16 cellular contexts compared by ENCODE assay signal in genomic region chr14:51262868-51263267, GRCh38. TPM values are rescaled to one million over a fixed set of nuclear protein-coding genes. Genes with fewer than 3 reads are reported as not detected.
DNase-seq lines count a peak whose midpoint lies in the region; ATAC-seq and TF ChIP-seq lines count a peak whose summit lies in the region.
"Had no signal": no experiment of that assay in that cellular context is flagged by ENCODE, and none has a peak within 500 bp of the region (broad histone marks: within the 10 kb centered on the region; RNA-seq: fewer than 3 reads in every experiment).

No MANE protein-coding gene starts in this region.

- no peaks in the 10 kb centered on the region for H3K9me2 ChIP-seq in GM23338 (ENCODE audit: insufficient read depth)

- H3K4me1 ChIP-seq in GM23338 (ENCODE audit: insufficient read depth) (no peaks in the 10 kb centered on the region), ovary (ENCODE audit: insufficient read depth) (no peaks in the 10 kb centered on the region)
- no peaks in the 10 kb centered on the region for H3K4me1 ChIP-seq in naive thymus-derived CD4-positive, alpha-beta T cell (ENCODE audit: control insufficient read depth in 2 of 2, insufficient read depth in 2 of 2, low read length in 2 of 2)
- H3K4me1 ChIP-seq: BLaER1 treated with 17β-estradiol and CSF1 and Interleukin-3, amounts not matched to agents 10 nM and 100 nM had no signal

- TF ChIP-seq EP300 in ovary (IDR thresholded peaks at IDR 0.05), result no peak

- H3K79me2 ChIP-seq in GM23338 (replicated peaks; ENCODE audit: insufficient read depth), result peaks cover 21% of the 10 kb centered on the region

- H3K27me3 Mint-ChIP-seq in GM23338 (ENCODE audit: insufficient read depth, low read depth, poor library complexity) (no peaks in the 10 kb centered on the region), WTC11 (ENCODE audit: low read depth) (no peaks in the 10 kb centered on the region), nephron progenitor cell (ENCODE audit: low read depth, poor library complexity) (no peaks in the 10 kb centered on the region)
- H3K27me3 Mint-ChIP-seq in activated naive CD8-positive, alpha-beta T cell treated with anti-CD3 and anti-CD28 coated beads for 36 hours, result no peaks in the 10 kb centered on the region
- H3K27me3 Mint-ChIP-seq in naive thymus-derived CD4-positive, alpha-beta T cell, result no peaks in the 10 kb centered on the region
- H3K27me3 Mint-ChIP-seq: B cell had no signal

- peaks cover 7% of the 10 kb centered on the region for H4K20me1 ChIP-seq in GM23338 (replicated peaks; ENCODE audit: insufficient read depth)
- H4K20me1 ChIP-seq: BLaER1 treated with 17β-estradiol and CSF1 and Interleukin-3, amounts not matched to agents 10 nM and 100 nM had no signal

- H3K9me3 ChIP-seq in ovary, result no peaks in the 10 kb centered on the region
- no peaks in the 10 kb centered on the region for H3K9me3 ChIP-seq in naive thymus-derived CD4-positive, alpha-beta T cell (ENCODE audit: control insufficient read depth in 2 of 3, low read length in 3 of 3)

- no peak for TF ChIP-seq CTCF in GM23338 (conservative IDR thresholded peaks at IDR 0.05; ENCODE audit: low read depth in 2 of 2)
- no peak for TF ChIP-seq CTCF in WTC11 (IDR thresholded peaks at IDR 0.05)
- no peak for TF ChIP-seq CTCF in nephron progenitor cell (IDR thresholded peaks at IDR 0.05)
- TF ChIP-seq CTCF in ovary (IDR thresholded peaks at IDR 0.05), result no peak

- H3K9me3 Mint-ChIP-seq in GM23338, result no peaks in the 10 kb centered on the region
- H3K9me3 Mint-ChIP-seq in WTC11, result peaks cover 7% of the 10 kb centered on the region
- peaks cover 13% of the 10 kb centered on the region for H3K9me3 Mint-ChIP-seq in nephron progenitor cell
- H3K9me3 Mint-ChIP-seq in activated naive CD8-positive, alpha-beta T cell treated with anti-CD3 and anti-CD28 coated beads for 36 hours, result peaks cover 12% of the 10 kb centered on the region
- H3K9me3 Mint-ChIP-seq in naive thymus-derived CD4-positive, alpha-beta T cell, result peaks cover 0 to 8% (median 5%) of the 10 kb centered on the region in 11 donors

- no peaks in the 10 kb centered on the region for H3K27me3 ChIP-seq in GM23338 (ENCODE audit: insufficient read depth)
- no peaks in the 10 kb centered on the region for H3K27me3 ChIP-seq in ovary
- H3K27me3 ChIP-seq in naive thymus-derived CD4-positive, alpha-beta T cell (ENCODE audit: control insufficient read depth in 2 of 2, insufficient read depth in 2 of 2, low read length in 2 of 2), result no peaks in the 10 kb centered on the region
- H3K27me3 ChIP-seq: BLaER1 treated with 17β-estradiol and CSF1 and Interleukin-3, amounts not matched to agents 10 nM and 100 nM had no signal

- ATAC-seq in GM23338 (no peak), WTC11 (no peak)
- ATAC-seq in naive thymus-derived CD4-positive, alpha-beta T cell, result no peak
- ATAC-seq: CD8-positive, alpha-beta T cell; HepG2 had no signal

- H3K27ac Mint-ChIP-seq in GM23338 (peak overlapping the region; percentile 56; the same call in 1 of the 2 replicates), WTC11 (0 out of 2 replicates have a peak overlapping the region, but pooled peaks have one; percentile 17), nephron progenitor cell (peak overlapping the region; percentile 98)
- no peak overlapping the region for H3K27ac Mint-ChIP-seq in activated naive CD8-positive, alpha-beta T cell treated with anti-CD3 and anti-CD28 coated beads for 36 hours
- H3K27ac Mint-ChIP-seq in naive thymus-derived CD4-positive, alpha-beta T cell, result no peak overlapping the region
- H3K27ac Mint-ChIP-seq: B cell; CD8-positive, alpha-beta T cell; HFFc6 had no signal

- 69 to 80% (median 71%) methylated on average over 2 of the region's 2 CpGs for WGBS in ovary, 3 donors

- intact Hi-C loops in ovary (cut with DNase I), result loop anchor here in 1 of 4 donors (5.0 kb wide), 1 partner anchor 664 kb away; no protein-coding TSS in a partner anchor
- intact Hi-C loops in naive thymus-derived CD4-positive, alpha-beta T cell (cut with micrococcal nuclease), result no loop called here

- POLR2A ChIA-PET in WTC11 (lab: Charles Lee), result interaction anchor here (1.3 kb wide), 1 partner anchor 8 kb away, joined by 3 read pairs; no protein-coding TSS in a partner anchor
- POLR2A ChIA-PET in naive thymus-derived CD4-positive, alpha-beta T cell (lab: Charles Lee), result no interaction called here

- H3K4me2 ChIP-seq in GM23338, result no peak overlapping the region
- H3K4me2 ChIP-seq: BLaER1 treated with 17β-estradiol and CSF1 and Interleukin-3, amounts not matched to agents 10 nM and 100 nM had no signal

- H3K4me3 Mint-ChIP-seq in GM23338 (no peak overlapping the region), WTC11 (no peak overlapping the region), nephron progenitor cell (no peak overlapping the region)
- H3K4me3 Mint-ChIP-seq in activated naive CD8-positive, alpha-beta T cell treated with anti-CD3 and anti-CD28 coated beads for 36 hours, result no peak overlapping the region
- H3K4me3 Mint-ChIP-seq in naive thymus-derived CD4-positive, alpha-beta T cell, result no peak overlapping the region
- H3K4me3 Mint-ChIP-seq: B cell; CD8-positive, alpha-beta T cell; HFFc6 had no signal

- no peak for DNase-seq in GM23338 (ENCODE audit: low spot score)
- no peak for DNase-seq in WTC11 (ENCODE audit: low spot score)
- DNase-seq in nephron progenitor cell, result no peak
- no peak for DNase-seq in activated naive CD8-positive, alpha-beta T cell treated with anti-CD3 and anti-CD28 coated beads for 36 hours
- no peak for DNase-seq in ovary
- DNase-seq in naive thymus-derived CD4-positive, alpha-beta T cell, result no peak
- DNase-seq: Calu3; CD8-positive, alpha-beta T cell; DMS53; GDM1; HCEC 1CT; HFFc6; KG1 had no signal

- H3F3A ChIP-seq in GM23338 (replicated peaks; ENCODE audit: low read depth), result no peaks in the 10 kb centered on the region

- peaks cover 25% of the 10 kb centered on the region; the same call in 2 of the 3 replicates for H3K36me3 Mint-ChIP-seq in GM23338 (ENCODE audit: low read depth)
- H3K36me3 Mint-ChIP-seq in WTC11, result peaks cover 15% of the 10 kb centered on the region
- H3K36me3 Mint-ChIP-seq in nephron progenitor cell (ENCODE audit: low read depth), result peaks cover 45% of the 10 kb centered on the region
- H3K36me3 Mint-ChIP-seq in activated naive CD8-positive, alpha-beta T cell treated with anti-CD3 and anti-CD28 coated beads for 36 hours, result peaks cover 41% of the 10 kb centered on the region
- H3K36me3 Mint-ChIP-seq in naive thymus-derived CD4-positive, alpha-beta T cell, result peaks cover 6 to 52% (median 27%) of the 10 kb centered on the region in 5 donors

- no peak overlapping the region for H2AFZ ChIP-seq in GM23338

- H3K4me3 ChIP-seq in GM23338 (no peak overlapping the region), ovary (no peak overlapping the region)
- no peak overlapping the region for H3K4me3 ChIP-seq in naive thymus-derived CD4-positive, alpha-beta T cell (ENCODE audit: low read length)
- H3K4me3 ChIP-seq: BLaER1 treated with 17β-estradiol and CSF1 and Interleukin-3, amounts not matched to agents 10 nM and 100 nM had no signal

- peaks cover 10% of the 10 kb centered on the region; the same call in 1 of the 2 replicates for H3K36me3 ChIP-seq in GM23338 (ENCODE audit: insufficient read depth)
- H3K36me3 ChIP-seq in ovary, result no peaks in the 10 kb centered on the region
- H3K36me3 ChIP-seq in naive thymus-derived CD4-positive, alpha-beta T cell (ENCODE audit: control insufficient read depth in 2 of 3, insufficient read depth in 3 of 3, low read length in 3 of 3), result peaks cover 0 to 5% (median 0%) of the 10 kb centered on the region in 3 experiments

- CTCF ChIA-PET in WTC11 (lab: Charles Lee), result interaction anchor here (0.7 to 1.0 kb wide), 2 partner anchors 20 to 60 kb away, joined by 3 to 4 read pairs; no protein-coding TSS in a partner anchor
- CTCF ChIA-PET in naive thymus-derived CD4-positive, alpha-beta T cell (lab: Charles Lee), result interaction anchor here (0.6 kb wide), 1 partner anchor 390 kb away, joined by 3 read pairs; no protein-coding TSS in a partner anchor

- no peaks in the 10 kb centered on the region; the same call in 1 of the 3 replicates for H3K4me1 Mint-ChIP-seq in GM23338
- 0 out of 2 replicates have a peak, but pooled peaks cover 4% of the 10 kb centered on the region for H3K4me1 Mint-ChIP-seq in WTC11
- peaks cover 21% of the 10 kb centered on the region for H3K4me1 Mint-ChIP-seq in nephron progenitor cell
- H3K4me1 Mint-ChIP-seq in activated naive CD8-positive, alpha-beta T cell treated with anti-CD3 and anti-CD28 coated beads for 36 hours, result peaks cover 24% of the 10 kb centered on the region
- peaks cover 0 to 8% (median 4%) of the 10 kb centered on the region in 7 donors for H3K4me1 Mint-ChIP-seq in naive thymus-derived CD4-positive, alpha-beta T cell
- H3K4me1 Mint-ChIP-seq: B cell had no signal

- H3K27ac ChIP-seq in GM23338 (ENCODE audit: low read depth) (no peak overlapping the region), ovary (no peak overlapping the region)
- H3K27ac ChIP-seq in naive thymus-derived CD4-positive, alpha-beta T cell (ENCODE audit: low read depth, low read length), result no peak overlapping the region
- H3K27ac ChIP-seq: BLaER1 treated with 17β-estradiol and CSF1 and Interleukin-3, amounts not matched to agents 10 nM and 100 nM had no signal

- TF ChIP-seq POLR2A in ovary (IDR thresholded peaks at IDR 0.05), result no peak

TF ChIP-seq in GM23338, 12 proteins besides CTCF, POLR2A, EP300 and RAD21 (continues in another document):
- TF ChIP-seq ZNF114 (CRISPR knock-in tag; IDR thresholded peaks at IDR 0.05) (no peak), EZH2phosphoT487 (IDR thresholded peaks at IDR 0.05; ENCODE audit: unreplicated experiment) (no peak), STAT1 (IDR thresholded peaks at IDR 0.05; ENCODE audit: unreplicated experiment) (no peak), EZH2 (IDR thresholded peaks at IDR 0.05; ENCODE audit: low read depth, unreplicated experiment) (no peak), CREB1 (CRISPR knock-in tag; IDR thresholded peaks at IDR 0.05; ENCODE audit: low read depth) (no peak)

RNA-seq across cellular contexts. Expression of gene TMX1, which starts 22.8 kb away (rescaled TPM):
- total RNA-seq in GM23338 (2014; rRNA removed; shearing (Covaris generic)), result 123 and 126 TPM in 2 replicates
- polyA plus RNA-seq in GM23338 (2016; fragmentation: Nextera tagmentation; extraction: Ambion mirVana), result 49.6 and 61.5 TPM in 2 replicates
- 40.9 to 43.2 TPM (median 42.6 TPM) in 3 replicates for total RNA-seq in WTC11 (2021)
- total RNA-seq in activated naive CD8-positive, alpha-beta T cell treated with anti-CD3 and anti-CD28 coated beads for 36 hours, result 10 to 100 TPM; 62.3 to 65.4 TPM
- total RNA-seq in ovary, result 10 to 100 TPM; 14.4 to 28.7 (median 20.7) TPM
- 10 to 100 TPM; 11.2 to 18.8 TPM for polyA plus RNA-seq in ovary
- 10 to 100 TPM; 13.3 to 48.3 (median 23.1) TPM for total RNA-seq in naive thymus-derived CD4-positive, alpha-beta T cell
- polyA plus RNA-seq in naive thymus-derived CD4-positive, alpha-beta T cell, result 10 to 100 TPM; 21.3 to 33.0 TPM

Comparison
In these comparisons a context has a peak if more than half of its experiments do, and no peak if none do; other contexts are left out.
1. H3K27ac Mint-ChIP-seq: peak in GM23338 (single experiment), WTC11 (single experiment) and nephron progenitor cell (single experiment); none in activated naive CD8-positive, alpha-beta T cell treated with anti-CD3 and anti-CD28 coated beads for 36 hours (single experiment) and naive thymus-derived CD4-positive, alpha-beta T cell (0 of 9).